Comparison of ENCODE assay signal across 1 cellular context in genomic region chr2:157438907-157439791, GRCh38.
TF ChIP-seq lines count a peak whose summit lies in the region.

No MANE protein-coding gene starts in this region.

TF ChIP-seq in GM12878, 131 proteins besides CTCF, POLR2A, EP300 and RAD21 (continued from another document and continues in another):
- no peak for TF ChIP-seq HDAC6 (IDR thresholded peaks at IDR 0.05; ENCODE audit: unreplicated experiment)
- TF ChIP-seq SP1 (IDR thresholded peaks at IDR 0.05; ENCODE audit: low read depth, low read length) = no peak
- TF ChIP-seq EED (IDR thresholded peaks at IDR 0.05; ENCODE audit: low read depth) = no peak
- TF ChIP-seq ZNF217 (IDR thresholded peaks at IDR 0.05) = no peak
- TF ChIP-seq TAF1 (IDR thresholded peaks at IDR 0.05; ENCODE audit: borderline replicate concordance, low read depth, low read length) = no peak
- TF ChIP-seq ZNF207 (IDR thresholded peaks at IDR 0.05; ENCODE audit: borderline replicate concordance) = no peak
- no peak for TF ChIP-seq PAX8 (IDR thresholded peaks at IDR 0.05)
- TF ChIP-seq POLR2AphosphoS2 (IDR thresholded peaks at IDR 0.05; ENCODE audit: low read depth, low read length) = peak; percentile 48; the same call in 1 of the 2 replicates
- TF ChIP-seq ZBTB33 (IDR thresholded peaks at IDR 0.05) = no peak
- TF ChIP-seq HCFC1 (IDR thresholded peaks at IDR 0.05; ENCODE audit: low read length) = no peak
- 0 out of 2 replicates have a peak, but pooled peaks have one; percentile 26 for TF ChIP-seq YY1 (IDR thresholded peaks at IDR 0.05; ENCODE audit: low read depth, low read length)
- no peak for TF ChIP-seq KLF5 (IDR thresholded peaks at IDR 0.05; ENCODE audit: partially characterized antibody)
- TF ChIP-seq RBBP5 (conservative IDR thresholded peaks at IDR 0.05) = no peak
- no peak for TF ChIP-seq CREM (IDR thresholded peaks at IDR 0.05; ENCODE audit: low read depth)
- no peak for TF ChIP-seq EZH2 (IDR thresholded peaks at IDR 0.05; ENCODE audit: borderline replicate concordance, control insufficient read depth, low read depth, low read length)
- no peak for TF ChIP-seq SREBF1 (IDR thresholded peaks at IDR 0.05; ENCODE audit: low read length)
- no peak for TF ChIP-seq TARDBP (IDR thresholded peaks at IDR 0.05; ENCODE audit: borderline replicate concordance)
- no peak for TF ChIP-seq IRF4 (IDR thresholded peaks at IDR 0.05; ENCODE audit: low read depth, low read length)
- TF ChIP-seq SMAD5 (IDR thresholded peaks at IDR 0.05; ENCODE audit: low read depth) = no peak; the same call in 1 of the 2 replicates
- no peak for TF ChIP-seq RAD51 (IDR thresholded peaks at IDR 0.05)
- no peak for TF ChIP-seq YBX1 (IDR thresholded peaks at IDR 0.05)
- no peak for TF ChIP-seq ATF7 (IDR thresholded peaks at IDR 0.05; ENCODE audit: low read depth)
- no peak for TF ChIP-seq RCOR1 (conservative IDR thresholded peaks at IDR 0.05; ENCODE audit: low read depth, low read length)
- no peak for TF ChIP-seq NFYA (IDR thresholded peaks at IDR 0.05; ENCODE audit: borderline replicate concordance, low read depth, low read length)
- TF ChIP-seq SUPT20H (IDR thresholded peaks at IDR 0.05; ENCODE audit: borderline replicate concordance, control insufficient read depth, low read depth, low read length) = no peak
- TF ChIP-seq KAT2A (conservative IDR thresholded peaks at IDR 0.05; ENCODE audit: control insufficient read depth, low read depth, low read length) = no peak
- TF ChIP-seq BCL3 (IDR thresholded peaks at IDR 0.05; ENCODE audit: borderline replicate concordance, insufficient read depth, low read depth, low read length, poor library complexity, severe bottlenecking) = peak; percentile 46
- no peak for TF ChIP-seq ESRRA (IDR thresholded peaks at IDR 0.05; ENCODE audit: low read length)
- 0 out of 2 replicates have a peak, but pooled peaks have one; percentile 10 for TF ChIP-seq MTA2 (IDR thresholded peaks at IDR 0.05; ENCODE audit: low read depth)
- TF ChIP-seq CBFB (IDR thresholded peaks at IDR 0.05; ENCODE audit: low read depth) = no peak
- no peak for TF ChIP-seq SKIL (IDR thresholded peaks at IDR 0.05; ENCODE audit: low read depth, poor library complexity, severe bottlenecking)
- no peak for TF ChIP-seq E4F1 (IDR thresholded peaks at IDR 0.05; ENCODE audit: borderline replicate concordance, partially characterized antibody)
- no peak for TF ChIP-seq USF2 (IDR thresholded peaks at IDR 0.05; ENCODE audit: borderline replicate concordance, low read depth, low read length)
- no peak for TF ChIP-seq DPF2 (IDR thresholded peaks at IDR 0.05)
- TF ChIP-seq SUZ12 (IDR thresholded peaks at IDR 0.05; ENCODE audit: unreplicated experiment) = no peak
- TF ChIP-seq POU2F2 (IDR thresholded peaks at IDR 0.05; ENCODE audit: borderline replicate concordance, low read depth, low read length) = 0 out of 3 replicates have a peak, but pooled peaks have one; percentile 18
- TF ChIP-seq ASH2L (IDR thresholded peaks at IDR 0.05; ENCODE audit: borderline replicate concordance, low read depth) = no peak
- no peak for TF ChIP-seq MEF2B (IDR thresholded peaks at IDR 0.05; ENCODE audit: partially characterized antibody, poor library complexity, severe bottlenecking)
- TF ChIP-seq CBX3 (IDR thresholded peaks at IDR 0.05; ENCODE audit: borderline replicate concordance, low read depth) = no peak
- TF ChIP-seq E2F4 (IDR thresholded peaks at IDR 0.05; ENCODE audit: low read depth, low read length) = peak; percentile 64; the same call in 1 of the 2 replicates
- no peak for TF ChIP-seq KDM1A (IDR thresholded peaks at IDR 0.05; ENCODE audit: borderline replicate concordance)
- TF ChIP-seq TBL1XR1 (IDR thresholded peaks at IDR 0.05; ENCODE audit: low read depth, low read length) = no peak
- no peak for TF ChIP-seq TCF12 (IDR thresholded peaks at IDR 0.05; ENCODE audit: low read depth, low read length)
- no peak for TF ChIP-seq TCF7 (IDR thresholded peaks at IDR 0.05; ENCODE audit: borderline replicate concordance)
- TF ChIP-seq SIN3A (IDR thresholded peaks at IDR 0.05; ENCODE audit: low read depth, low read length) = peak; percentile 41; the same call in 1 of the 2 replicates
- TF ChIP-seq ZBTB4 (CRISPR knock-in tag; IDR thresholded peaks at IDR 0.05) = no peak
- TF ChIP-seq CUX1 (IDR thresholded peaks at IDR 0.05; ENCODE audit: insufficient replicate concordance, low read depth, low read length) = no peak
- no peak for TF ChIP-seq CREB1 (IDR thresholded peaks at IDR 0.05; ENCODE audit: low read depth)
- no peak for TF ChIP-seq HDAC2 (IDR thresholded peaks at IDR 0.05)
